24 cellular contexts compared by ENCODE assay signal in the genomic region with DNA sequence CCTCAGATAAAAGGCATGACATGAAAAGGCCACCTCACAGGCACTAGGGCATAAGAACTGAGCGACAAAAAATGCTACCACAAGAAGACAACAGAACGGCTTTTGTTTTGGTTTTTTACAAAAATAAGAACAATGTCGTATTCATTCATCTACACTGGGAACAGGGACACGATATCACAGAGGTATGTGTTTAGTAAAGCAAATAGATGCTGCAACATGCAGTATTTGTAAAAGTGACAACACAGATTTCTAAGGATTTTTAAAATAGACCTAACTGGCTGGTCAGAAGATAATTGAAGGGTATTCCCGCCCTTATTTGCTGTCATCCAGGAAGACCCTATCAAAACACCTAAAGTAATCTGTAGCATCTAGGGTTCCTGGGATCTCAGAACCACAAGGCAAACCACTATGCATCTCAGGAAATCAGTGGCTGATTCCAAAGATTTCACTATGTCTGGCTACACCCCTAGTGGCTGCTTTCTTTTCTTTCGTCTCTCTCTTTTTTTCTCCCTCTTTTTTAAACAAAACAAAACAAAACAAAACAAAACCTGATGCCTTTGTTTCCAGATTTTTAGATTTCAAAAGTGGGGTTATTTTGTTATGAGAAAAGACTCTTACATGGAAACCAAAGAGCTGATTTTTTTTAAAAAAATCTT.
DNase-seq lines count a peak whose midpoint lies in the region; ATAC-seq, FAIRE-seq and TF ChIP-seq lines count a peak whose summit lies in the region.
"Had no signal": no experiment of that assay in that cellular context is flagged by ENCODE, and none has a peak within 500 bp of the region (broad histone marks: within the 10 kb centered on the region; RNA-seq: fewer than 3 reads in every experiment).

No MANE protein-coding gene starts in this region.

- H2AFZ ChIP-seq in DND-41 (ENCODE audit: low read depth, low read length), result no peak overlapping the region
- H2AFZ ChIP-seq in Karpas-422 (ENCODE audit: low read length), result no peak overlapping the region

- H4K20me1 ChIP-seq in DND-41 (ENCODE audit: insufficient read depth, low read length) (peaks cover 9% of the 10 kb centered on the region), Karpas-422 (ENCODE audit: insufficient read depth, low read depth, low read length) (no peaks in the 10 kb centered on the region)

- H3K4me3 Mint-ChIP-seq in endodermal cell, result no peak overlapping the region
- H3K4me3 Mint-ChIP-seq: activated CD4-positive, alpha-beta memory T cell treated with anti-CD3 and anti-CD28 coated beads, Interleukin-2, amount 10 ng/mL, durations not matched to agents 7 days and 5 days; activated naive CD8-positive, alpha-beta T cell treated with anti-CD3 and anti-CD28 coated beads, Interleukin-2, amount 50 U/mL, for 24 hours; CD4-positive, CD25-positive, alpha-beta regulatory T cell; effector memory CD8-positive, alpha-beta T cell had no signal

- intact Hi-C loops in lower leg skin (cut with DNase I; ENCODE audit: low total_unique reads), result no loop called here
- intact Hi-C loops in pancreas (cut with DNase I), result no loop called here

- DNase-seq in DND-41 (no peak), Karpas-422 (no peak), endodermal cell (no peak), small intestine (no peak), lower leg skin (ENCODE audit: low spot score in 2 of 2) (no peak), GM12892 (ENCODE audit: insufficient read length) (no peak), pancreas (no peak)
- DNase-seq: activated CD4-positive, alpha-beta memory T cell treated with anti-CD3 and anti-CD28 coated beads, Interleukin-2, amount 10 ng/mL, durations not matched to agents 7 days and 5 days; activated effector memory CD4-positive, alpha-beta T cell treated with Interleukin-2 at 50 U/mL for 16 hours; activated naive CD8-positive, alpha-beta T cell treated with anti-CD3 and anti-CD28 coated beads, Interleukin-2, amount 50 U/mL, for 24 hours; body of pancreas; CD4-positive, CD25-positive, alpha-beta regulatory T cell; DMS 273 treated with DMSO at 0.1 percent for 48 hours; effector memory CD8-positive, alpha-beta T cell; kidney glomerular epithelial cell; MG63; NCI-H1417; NCI-H2107; NCI-H446 treated with DMSO at 0.1 percent for 48 hours; nucleus accumbens; stimulated activated CD4-positive, alpha-beta T cell treated with anti-CD3 and anti-CD28 coated beads, Interleukin-12 subunit alpha, Interleukin-12 subunit beta, amount 100 ng/mL, for 4 hours; T1000; upper lobe of right lung had no signal

- 88 to 94% methylated on average over 5 to 6 of the region's 6 CpGs for WGBS in endodermal cell (ENCODE audit: insufficient coverage in 1 of 2, insufficient read length in 1 of 2), 2 experiments
- 84 to 88% (median 86%) methylated on average over 6 of the region's 6 CpGs for WGBS in small intestine, 3 donors
- WGBS in lower leg skin, 2 donors, result 85 to 88% methylated on average over 6 of the region's 6 CpGs
- 88 to 91% methylated on average over 6 of the region's 6 CpGs for WGBS in pancreas, 2 donors

- no peak overlapping the region for H3K27ac ChIP-seq in DND-41 (ENCODE audit: low read length)
- H3K27ac ChIP-seq in Karpas-422 (ENCODE audit: low read length), result peak overlapping the region; percentile 5; the same call in 1 of the 2 replicates
- no peak overlapping the region for H3K27ac ChIP-seq in endodermal cell (ENCODE audit: low read depth, low read length)
- H3K27ac ChIP-seq in small intestine (ENCODE audit: low read depth in 1 of 2, low read length in 1 of 2), result no peak overlapping the region
- H3K27ac ChIP-seq in pancreas, result no peak overlapping the region
- H3K27ac ChIP-seq: body of pancreas, SK-N-MC, upper lobe of right lung had no signal

- peaks cover under 1% of the 10 kb centered on the region for H3K9me3 Mint-ChIP-seq in endodermal cell
- H3K9me3 Mint-ChIP-seq: activated CD4-positive, alpha-beta memory T cell treated with anti-CD3 and anti-CD28 coated beads, Interleukin-2, amount 10 ng/mL, durations not matched to agents 7 days and 5 days; activated naive CD8-positive, alpha-beta T cell treated with anti-CD3 and anti-CD28 coated beads, Interleukin-2, amount 50 U/mL, for 24 hours had no signal

- no peak overlapping the region for H3K27ac Mint-ChIP-seq in endodermal cell
- H3K27ac Mint-ChIP-seq: activated CD4-positive, alpha-beta memory T cell treated with anti-CD3 and anti-CD28 coated beads, Interleukin-2, amount 10 ng/mL, durations not matched to agents 7 days and 5 days; activated naive CD8-positive, alpha-beta T cell treated with anti-CD3 and anti-CD28 coated beads, Interleukin-2, amount 50 U/mL, for 24 hours; CD4-positive, CD25-positive, alpha-beta regulatory T cell; effector memory CD8-positive, alpha-beta T cell had no signal

- peaks cover 11% of the 10 kb centered on the region for H3K36me3 Mint-ChIP-seq in endodermal cell (ENCODE audit: low read depth)
- H3K36me3 Mint-ChIP-seq: CD4-positive, CD25-positive, alpha-beta regulatory T cell had no signal

- H3K4me3 ChIP-seq in DND-41 (ENCODE audit: low read depth in 1 of 2, low read length in 2 of 2) (no peak overlapping the region), Karpas-422 (ENCODE audit: low read length) (no peak overlapping the region), endodermal cell (ENCODE audit: low read length) (no peak overlapping the region), small intestine (ENCODE audit: low read depth in 1 of 2, low read length in 2 of 2) (no peak overlapping the region), lower leg skin (ENCODE audit: low read depth, poor library complexity, severe bottlenecking) (no peak overlapping the region), pancreas (no peak overlapping the region)
- H3K4me3 ChIP-seq: body of pancreas, MG63, SK-N-MC, upper lobe of right lung had no signal

- H3K4me1 Mint-ChIP-seq in endodermal cell, result no peaks in the 10 kb centered on the region
- H3K4me1 Mint-ChIP-seq: activated CD4-positive, alpha-beta memory T cell treated with anti-CD3 and anti-CD28 coated beads, Interleukin-2, amount 10 ng/mL, durations not matched to agents 7 days and 5 days; CD4-positive, CD25-positive, alpha-beta regulatory T cell had no signal

- H3K27me3 ChIP-seq in DND-41 (ENCODE audit: insufficient read depth, low read length, poor library complexity), result no peaks in the 10 kb centered on the region
- H3K27me3 ChIP-seq in Karpas-422 (ENCODE audit: low read length), result no peaks in the 10 kb centered on the region
- H3K27me3 ChIP-seq in endodermal cell (ENCODE audit: control insufficient read depth, insufficient read depth, low read length, poor library complexity, severe bottlenecking), result no peaks in the 10 kb centered on the region
- H3K27me3 ChIP-seq in small intestine (ENCODE audit: control insufficient read depth in 2 of 2, insufficient read depth in 2 of 2, low read length in 2 of 2), result no peaks in the 10 kb centered on the region
- H3K27me3 ChIP-seq in pancreas, result no peaks in the 10 kb centered on the region
- H3K27me3 ChIP-seq: body of pancreas, MG63, upper lobe of right lung had no signal

- H3K27me3 Mint-ChIP-seq in endodermal cell (ENCODE audit: insufficient read depth), result no peaks in the 10 kb centered on the region
- H3K27me3 Mint-ChIP-seq: activated naive CD8-positive, alpha-beta T cell treated with anti-CD3 and anti-CD28 coated beads, Interleukin-2, amount 50 U/mL, for 24 hours had no signal

- H3K4me1 ChIP-seq in DND-41 (ENCODE audit: insufficient read depth, low read length) (no peaks in the 10 kb centered on the region), Karpas-422 (ENCODE audit: low read length) (peaks cover 4% of the 10 kb centered on the region; the same call in 1 of the 2 replicates), endodermal cell (ENCODE audit: control insufficient read depth, insufficient read depth, low read length) (no peaks in the 10 kb centered on the region), small intestine (ENCODE audit: control insufficient read depth in 2 of 2, insufficient read depth in 1 of 2, low read depth in 1 of 2, low read length in 1 of 2) (no peaks in the 10 kb centered on the region), pancreas (no peaks in the 10 kb centered on the region)
- H3K4me1 ChIP-seq: body of pancreas, upper lobe of right lung had no signal

- no peaks in the 10 kb centered on the region for H3K9me3 ChIP-seq in DND-41 (ENCODE audit: insufficient read depth, low read length, severe bottlenecking)
- no peaks in the 10 kb centered on the region for H3K9me3 ChIP-seq in Karpas-422 (ENCODE audit: low read length)
- H3K9me3 ChIP-seq in endodermal cell (ENCODE audit: control insufficient read depth, low read length), result no peaks in the 10 kb centered on the region
- no peaks in the 10 kb centered on the region for H3K9me3 ChIP-seq in small intestine (ENCODE audit: control insufficient read depth, low read depth)
- no peaks in the 10 kb centered on the region for H3K9me3 ChIP-seq in pancreas
- H3K9me3 ChIP-seq: body of pancreas, MG63, upper lobe of right lung had no signal

- H3K9me2 ChIP-seq in Karpas-422 (replicated peaks; ENCODE audit: insufficient read depth, low read length), result no peaks in the 10 kb centered on the region

- TF ChIP-seq POLR2A in lower leg skin (IDR thresholded peaks at IDR 0.05) (no peak), GM12892 (IDR thresholded peaks at IDR 0.05; ENCODE audit: low read depth, low read length) (no peak)

- H3K36me3 ChIP-seq in DND-41 (ENCODE audit: insufficient read depth, low read length) (peaks cover 49% of the 10 kb centered on the region), Karpas-422 (ENCODE audit: insufficient read depth, low read length) (peaks cover 51% of the 10 kb centered on the region), endodermal cell (ENCODE audit: control insufficient read depth, insufficient read depth, low read length) (no peaks in the 10 kb centered on the region), small intestine (ENCODE audit: control insufficient read depth in 2 of 2, insufficient read depth in 2 of 2, low read length in 2 of 2) (peaks cover 2 to 9% of the 10 kb centered on the region in 2 donors), pancreas (peaks cover 0 to 11% (median 8%) of the 10 kb centered on the region in 3 donors)
- H3K36me3 ChIP-seq: MG63, upper lobe of right lung had no signal

- H3K79me2 ChIP-seq in DND-41 (ENCODE audit: insufficient read depth, low read length) (0 out of 2 replicates have a peak, but pooled peaks cover 5% of the 10 kb centered on the region), Karpas-422 (ENCODE audit: low read length) (peaks cover 59% of the 10 kb centered on the region)

- H3K4me2 ChIP-seq in DND-41 (ENCODE audit: insufficient read depth, low read length), result no peak overlapping the region
- no peak overlapping the region for H3K4me2 ChIP-seq in Karpas-422 (ENCODE audit: low read depth, low read length, poor library complexity, severe bottlenecking)

- H3K9ac ChIP-seq in DND-41 (ENCODE audit: low read depth, low read length), result no peak overlapping the region
- H3K9ac ChIP-seq in Karpas-422 (ENCODE audit: low read length), result no peak overlapping the region
- no peak overlapping the region for H3K9ac ChIP-seq in endodermal cell (ENCODE audit: extremely low read depth, low read length, poor library complexity, severe bottlenecking)

- peak; percentile 49; the same call in 1 of the 3 replicates for ATAC-seq in DND-41 (ENCODE audit: insufficient read depth, low read depth)
- no peak for ATAC-seq in pancreas
- ATAC-seq: activated naive CD8-positive, alpha-beta T cell treated with anti-CD3 and anti-CD28 coated beads, Interleukin-2, amount 50 U/mL, for 24 hours; body of pancreas; effector memory CD8-positive, alpha-beta T cell; upper lobe of right lung had no signal

- peak; percentile 23 for TF ChIP-seq CTCF in DND-41 (IDR thresholded peaks at IDR 0.05; ENCODE audit: borderline replicate concordance, extremely low read depth, low read length, poor library complexity, severe bottlenecking)
- TF ChIP-seq CTCF in endodermal cell (conservative IDR thresholded peaks at IDR 0.05), result peak; percentile 63
- TF ChIP-seq CTCF in lower leg skin (IDR thresholded peaks at IDR 0.05), result no peak
- no peak for TF ChIP-seq CTCF in pancreas (IDR thresholded peaks at IDR 0.05)

- FAIRE-seq in small intestine (lab: Jason Lieb, UNC) (peak; percentile 61), GM12892 (lab: Jason Lieb, UNC) (no peak), pancreas (lab: Jason Lieb, UNC) (no peak)

Comparison
In these comparisons a context has a peak if more than half of its experiments do, and no peak if none do; other contexts are left out.
1. CTCF ChIP-seq: peak in DND-41 (single experiment) and endodermal cell (single experiment); none in lower leg skin (0 of 3) and pancreas (0 of 4).